In genomic region chr15:63414474-63415201, GRCh38 we compare ENCODE assay signal across 21 cellular contexts. TPM values are rescaled to one million over a fixed set of nuclear protein-coding genes. Genes with fewer than 3 reads are reported as not detected.
"Had no signal": no experiment of that assay in that cellular context is flagged by ENCODE, and none has a peak within 500 bp of the region (broad histone marks: within the 10 kb centered on the region; RNA-seq: fewer than 3 reads in every experiment).

No MANE protein-coding gene starts in this region.

- H3K4me3 ChIP-seq: body of pancreas, transverse colon, vagina had no signal

- DNase-seq: activated CD4-positive, alpha-beta memory T cell treated with anti-CD3 and anti-CD28 coated beads, Interleukin-2, amount 10 ng/mL, durations not matched to agents 7 days and 5 days; activated CD4-positive, alpha-beta T cell treated with anti-CD3 and anti-CD28 coated beads for 4 hours; activated naive CD8-positive, alpha-beta T cell treated with anti-CD3 and anti-CD28 coated beads, Interleukin-2, amount 10 ng/mL, durations not matched to agents 7 days and 5 days; body of pancreas; dermis blood vessel endothelial cell; effector memory CD4-positive, alpha-beta T cell; foreskin fibroblast; hypothalamus; kidney; nephron progenitor cell; occipital lobe; retina; stimulated activated CD4-positive, alpha-beta T cell treated with anti-CD3 and anti-CD28 coated beads, Interleukin-12 subunit alpha, Interleukin-12 subunit beta, amount 100 ng/mL, for 4 hours; stimulated activated CD4-positive, alpha-beta T cell treated with anti-CD3 and anti-CD28 coated beads, Interleukin-1b, Interleukin-23, amount 100 ng/mL, for 48 hours; stimulated activated naive CD4-positive, alpha-beta T cell treated with Interleukin-2 at 50 U/mL for 16 hours; transverse colon had no signal

- H3K9me3 Mint-ChIP-seq: activated CD4-positive, alpha-beta memory T cell treated with anti-CD3 and anti-CD28 coated beads, Interleukin-2, amount 10 ng/mL, durations not matched to agents 7 days and 5 days; mesothelial cell of epicardium; T-helper 2 cell treated with Interferon-gamma antibody and Interleukin-4, amounts not matched to agents 5 μg/mL and 100 μg/mL, for 36 hours had no signal

- H3K4me1 Mint-ChIP-seq: activated CD4-positive, alpha-beta memory T cell treated with anti-CD3 and anti-CD28 coated beads, Interleukin-2, amount 10 ng/mL, durations not matched to agents 7 days and 5 days; WTC11 had no signal

- H3K9me3 ChIP-seq: body of pancreas, transverse colon, vagina had no signal

- ATAC-seq: body of pancreas, left lobe of liver, WTC11 had no signal

- H3K27ac Mint-ChIP-seq: activated CD4-positive, alpha-beta memory T cell treated with anti-CD3 and anti-CD28 coated beads, Interleukin-2, amount 10 ng/mL, durations not matched to agents 7 days and 5 days; activated naive CD8-positive, alpha-beta T cell treated with anti-CD3 and anti-CD28 coated beads, Interleukin-2, amount 10 ng/mL, durations not matched to agents 7 days and 5 days; mesothelial cell of epicardium; nephron progenitor cell; T-helper 2 cell treated with Interferon-gamma antibody and Interleukin-4, amounts not matched to agents 5 μg/mL and 100 μg/mL, for 36 hours; WTC11 had no signal

- H3K4me1 ChIP-seq: body of pancreas, transverse colon, vagina had no signal

- H3K27ac ChIP-seq: body of pancreas, transverse colon, vagina had no signal

- H3K36me3 Mint-ChIP-seq: activated naive CD8-positive, alpha-beta T cell treated with anti-CD3 and anti-CD28 coated beads, Interleukin-2, amount 10 ng/mL, durations not matched to agents 7 days and 5 days; mesothelial cell of epicardium; WTC11 had no signal

- H3K27me3 ChIP-seq: body of pancreas, transverse colon, vagina had no signal

- H3K4me3 Mint-ChIP-seq: activated CD4-positive, alpha-beta memory T cell treated with anti-CD3 and anti-CD28 coated beads, Interleukin-2, amount 10 ng/mL, durations not matched to agents 7 days and 5 days; activated naive CD8-positive, alpha-beta T cell treated with anti-CD3 and anti-CD28 coated beads, Interleukin-2, amount 10 ng/mL, durations not matched to agents 7 days and 5 days; mesothelial cell of epicardium; nephron progenitor cell; T-helper 2 cell treated with Interferon-gamma antibody and Interleukin-4, amounts not matched to agents 5 μg/mL and 100 μg/mL, for 36 hours; WTC11 had no signal

- H3K36me3 ChIP-seq: transverse colon, vagina had no signal

RNA-seq across cellular contexts. Expression of gene CA12, which starts 33.0 kb away (rescaled TPM):
- total RNA-seq: activated naive CD8-positive, alpha-beta T cell treated with anti-CD3 and anti-CD28 coated beads, Interleukin-2, amount 10 ng/mL, durations not matched to agents 7 days and 5 days had no signal
